Comparison of ENCODE assay signal across 11 cellular contexts in the genomic region with DNA sequence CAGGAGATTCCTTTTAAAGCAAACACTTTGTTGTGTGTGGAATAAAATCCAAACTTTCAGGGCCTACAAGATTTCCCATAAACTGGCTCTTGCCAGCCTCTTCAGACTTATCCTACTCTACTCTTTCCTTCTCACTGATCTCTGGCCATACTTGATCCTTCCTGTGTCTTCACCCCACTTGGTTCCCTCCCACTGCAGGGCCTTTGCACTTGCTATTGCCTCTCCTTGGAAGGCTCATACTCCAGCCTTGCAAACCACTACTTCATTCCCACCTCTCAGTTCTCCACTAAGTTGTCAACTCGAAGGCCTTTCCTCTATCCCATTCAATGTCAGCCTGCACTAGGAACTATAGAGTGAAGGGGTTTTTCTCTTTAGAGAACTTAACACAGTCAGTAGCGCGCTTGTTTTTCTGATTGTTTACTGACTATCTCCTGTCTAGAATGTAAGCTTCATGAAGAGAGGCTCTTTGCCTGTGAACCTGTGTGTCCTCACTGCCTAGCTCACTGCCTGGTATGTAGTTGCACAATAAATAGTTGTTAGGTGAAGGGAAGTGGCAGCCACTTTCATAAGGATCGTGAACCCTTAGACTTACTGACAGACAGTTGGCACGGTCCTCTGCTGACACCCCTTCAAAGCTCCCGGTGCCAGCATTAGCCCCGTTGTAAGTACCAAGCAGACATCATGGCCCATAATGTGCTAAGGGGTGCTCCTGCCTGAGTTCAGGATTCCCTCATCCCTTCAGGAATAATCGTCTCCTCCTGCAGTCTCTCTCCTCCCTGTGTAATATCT. TPM values are rescaled to one million over a fixed set of nuclear protein-coding genes. Genes with fewer than 3 reads are reported as not detected.
A peak's percentile ranks its signal among the peaks of the same experiment; 100 is the strongest.
DNase-seq lines count a peak whose midpoint lies in the region; ATAC-seq, FAIRE-seq and TF ChIP-seq lines count a peak whose summit lies in the region.
"Had no signal": no experiment of that assay in that cellular context is flagged by ENCODE, and none has a peak within 500 bp of the region (broad histone marks: within the 10 kb centered on the region; RNA-seq: fewer than 3 reads in every experiment).

No MANE protein-coding gene starts in this region.

- H3K27me3 Mint-ChIP-seq in activated T-helper 2 cell treated with anti-CD3 and anti-CD28 coated beads, Interferon-gamma antibody, Interleukin-2, Interleukin-4, amounts not matched to agents 10 μg/mL and 5 μg/mL and 100 μg/mL, durations not matched to agents 14 hours and 24 hours and 36 hours (ENCODE audit: low read depth) = peaks cover 32% of the 10 kb centered on the region
- H3K27me3 Mint-ChIP-seq in naive B cell = peaks cover 13 to 30% (median 24%) of the 10 kb centered on the region in 3 donors

- H3K4me2 ChIP-seq in HepG2 (ENCODE audit: low read depth, low read length) = no peak overlapping the region

- no TSS peak for BruUV-seq in HepG2 (replicated peaks; lab: Mats Ljungman, UMichigan)

- no peaks in the 10 kb centered on the region for H4K20me1 ChIP-seq in HepG2 (ENCODE audit: insufficient read depth, low read length)

- H2AFZ ChIP-seq in HepG2 (ENCODE audit: low read length) = no peak overlapping the region

- no peaks in the 10 kb centered on the region for H3K79me2 ChIP-seq in HepG2 (ENCODE audit: insufficient read depth, low read length)

- no peaks in the 10 kb centered on the region for H3K36me3 ChIP-seq in HepG2 (replicated peaks in 1 of 2; ENCODE audit: control insufficient read depth in 1 of 2, insufficient read depth in 2 of 2, low read length in 2 of 2)

- intact Hi-C loops in right cardiac atrium (cut with DNase I) (loop anchor here in 2 of 4 donors (5.0 to 10.0 kb wide), 2 partner anchors 129 to 132 kb away; partner anchors contain the start of gene PRSS23 (in 2 of the 2)), Right ventricle myocardium inferior (cut with DNase I) (loop anchor here (5.0 kb wide), 2 partner anchors 46 to 129 kb away; partner anchors contain the start of gene PRSS23), HepG2 (cut with micrococcal nuclease; ENCODE audit: unreplicated experiment) (no loop called here)
- intact Hi-C loops in activated T-helper 2 cell treated with anti-CD3 and anti-CD28 coated beads, Interferon-gamma antibody, Interleukin-2, Interleukin-4, amounts not matched to agents 10 μg/mL and 5 μg/mL and 100 μg/mL, durations not matched to agents 14 hours and 24 hours and 36 hours (cut with micrococcal nuclease) = no loop called here

- CTCF ChIA-PET in HepG2 (lab: Yijun Ruan, JAX; ENCODE audit: low intra/inter-chr PET ratio, low total read pairs) = no interaction called here

- ATAC-seq in right cardiac atrium = no peak
- no peak for ATAC-seq in Right ventricle myocardium inferior
- ATAC-seq in naive B cell (ENCODE audit: low read depth in 2 of 2) = no peak
- ATAC-seq in HepG2 = no peak
- no peak for ATAC-seq in GM21381 (IDR thresholded peaks at IDR 0.05; ENCODE audit: unreplicated experiment)

- H3K4me1 ChIP-seq in right cardiac atrium (ENCODE audit: control insufficient read depth, insufficient read depth, low read length) (peaks cover 5% of the 10 kb centered on the region), HepG2 (ENCODE audit: insufficient read depth, low read length) (peaks cover 13% of the 10 kb centered on the region; the same call in 1 of the 2 replicates)

- TF ChIP-seq RAD21 in HepG2 (CRISPR knock-in tag; IDR thresholded peaks at IDR 0.05) = no peak

- H3K9me3 ChIP-seq in right cardiac atrium (ENCODE audit: control insufficient read depth, low read length) = no peaks in the 10 kb centered on the region
- no peaks in the 10 kb centered on the region for H3K9me3 ChIP-seq in HepG2 (ENCODE audit: low read length)

- no peak overlapping the region for H3K27ac Mint-ChIP-seq in activated T-helper 2 cell treated with anti-CD3 and anti-CD28 coated beads, Interferon-gamma antibody, Interleukin-2, Interleukin-4, amounts not matched to agents 10 μg/mL and 5 μg/mL and 100 μg/mL, durations not matched to agents 14 hours and 24 hours and 36 hours
- H3K27ac Mint-ChIP-seq in naive B cell = peak overlapping the region in 1 of 6 donors; percentile 1

- no peak for FAIRE-seq in HepG2 (lab: Jason Lieb, UNC)

- no peak for TF ChIP-seq CTCF in HepG2 (CRISPR knock-in tag; IDR thresholded peaks at IDR 0.05)

- DNase-seq in right cardiac atrium = no peak
- no peak for DNase-seq in Right ventricle myocardium inferior (ENCODE audit: missing footprints)
- DNase-seq in activated T-helper 2 cell treated with anti-CD3 and anti-CD28 coated beads, Interferon-gamma antibody, Interleukin-2, Interleukin-4, amounts not matched to agents 10 μg/mL and 5 μg/mL and 100 μg/mL, durations not matched to agents 14 hours and 24 hours and 36 hours (ENCODE audit: low spot score) = no peak
- no peak for DNase-seq in naive B cell
- DNase-seq in substantia nigra (lab: John Stamatoyannopoulos, UW) = no peak
- DNase-seq in Kasumi-1 (lab: John Stamatoyannopoulos, UW) = no peak
- DNase-seq in HepG2 (ENCODE audit: low spot score) = no peak
- DNase-seq: NCI-H1092 treated with DMSO at 0.1 percent for 48 hours; stimulated activated naive CD8-positive, alpha-beta T cell treated with anti-CD3 and anti-CD28 coated beads, Interleukin-15, amount 100 ng/mL, for 72 hours had no signal

- POLR2A ChIA-PET in HepG2 (lab: Yijun Ruan, JAX) = no interaction called here

- in situ Hi-C loops in HepG2 (cut with HindIII; ENCODE audit: extremely low pct_ligation_motif_present, low pct_unique_long_range_greater_than_20kb) = no loop called here

- peak overlapping the region; percentile 75 for H3K4me3 Mint-ChIP-seq in activated T-helper 2 cell treated with anti-CD3 and anti-CD28 coated beads, Interferon-gamma antibody, Interleukin-2, Interleukin-4, amounts not matched to agents 10 μg/mL and 5 μg/mL and 100 μg/mL, durations not matched to agents 14 hours and 24 hours and 36 hours (ENCODE audit: low read depth)
- H3K4me3 Mint-ChIP-seq in naive B cell = peak overlapping the region in 7 of 8 donors; percentile 38 to 84 (median 64)

- H3K27ac ChIP-seq in right cardiac atrium (ENCODE audit: low read length) (peak overlapping the region; percentile 62), substantia nigra (ENCODE audit: low read depth, low read length, poor library complexity, severe bottlenecking) (no peak overlapping the region), HepG2 (ENCODE audit: extremely low read length, insufficient read depth, low read length) (no peak overlapping the region)
- H3K27ac ChIP-seq: HL-60 had no signal

- H3K27me3 ChIP-seq in right cardiac atrium (ENCODE audit: control insufficient read depth, insufficient read depth) = no peaks in the 10 kb centered on the region
- peaks cover 6 to 66% of the 10 kb centered on the region in 2 experiments for H3K27me3 ChIP-seq in HepG2 (ENCODE audit: control insufficient read depth in 1 of 2, insufficient read depth in 2 of 2, low read length in 2 of 2)

- H3K36me3 Mint-ChIP-seq in activated T-helper 2 cell treated with anti-CD3 and anti-CD28 coated beads, Interferon-gamma antibody, Interleukin-2, Interleukin-4, amounts not matched to agents 10 μg/mL and 5 μg/mL and 100 μg/mL, durations not matched to agents 14 hours and 24 hours and 36 hours (ENCODE audit: low read depth) = no peaks in the 10 kb centered on the region
- no peaks in the 10 kb centered on the region for H3K36me3 Mint-ChIP-seq in naive B cell

- TF ChIP-seq POLR2A in HepG2 (IDR thresholded peaks at IDR 0.05; ENCODE audit: insufficient read depth in 1 of 2, low read depth in 2 of 2, low read length in 2 of 2) = no peak

- no peaks in the 10 kb centered on the region for H3K9me3 Mint-ChIP-seq in activated T-helper 2 cell treated with anti-CD3 and anti-CD28 coated beads, Interferon-gamma antibody, Interleukin-2, Interleukin-4, amounts not matched to agents 10 μg/mL and 5 μg/mL and 100 μg/mL, durations not matched to agents 14 hours and 24 hours and 36 hours
- H3K9me3 Mint-ChIP-seq in naive B cell = peaks cover 0 to 2% (median 0%) of the 10 kb centered on the region in 7 donors
- H3K9me3 Mint-ChIP-seq: stimulated activated naive CD8-positive, alpha-beta T cell treated with anti-CD3 and anti-CD28 coated beads, Interleukin-15, amount 100 ng/mL, for 72 hours had no signal

- no peak overlapping the region for H3K4me3 ChIP-seq in right cardiac atrium (ENCODE audit: low read length)
- no peak overlapping the region for H3K4me3 ChIP-seq in HepG2 (replicated peaks in 1 of 3; ENCODE audit: insufficient read depth in 1 of 3, low read depth in 2 of 3, low read length in 3 of 3)

- no peak for TF ChIP-seq EP300 in HepG2 (IDR thresholded peaks at IDR 0.05; ENCODE audit: low read depth in 2 of 2, low read length in 2 of 2)
- TF ChIP-seq EP300 in HepG2 (CRISPR knock-in tag; IDR thresholded peaks at IDR 0.05; ENCODE audit: borderline replicate concordance) = no peak

- peaks cover 6% of the 10 kb centered on the region for H3K4me1 Mint-ChIP-seq in activated T-helper 2 cell treated with anti-CD3 and anti-CD28 coated beads, Interferon-gamma antibody, Interleukin-2, Interleukin-4, amounts not matched to agents 10 μg/mL and 5 μg/mL and 100 μg/mL, durations not matched to agents 14 hours and 24 hours and 36 hours (ENCODE audit: low read depth)
- peaks cover 3 to 11% (median 6%) of the 10 kb centered on the region in 3 donors for H3K4me1 Mint-ChIP-seq in naive B cell

- H3K9ac ChIP-seq in HepG2 (ENCODE audit: insufficient read depth, low read depth, low read length) = no peak overlapping the region

- whole genome bisulfite sequencing in right cardiac atrium = 80% methylated on average over 8 of the region's 8 CpGs
- WGBS in HepG2 (ENCODE audit: low lambda C conversion rate) = 57% methylated on average over 6 of the region's 8 CpGs

RNA-seq across cellular contexts. Expression of gene ME3, which starts 0.8 kb away (rescaled TPM):
- total RNA-seq in right cardiac atrium = 10 to 100 TPM; 20.8 to 24.0 (median 23.4) TPM
- polyA plus RNA-seq in right cardiac atrium = 23.6 TPM
- 28.9 TPM for total RNA-seq in Right ventricle myocardium inferior
- 3.5 and 4.1 TPM in 2 replicates for total RNA-seq in activated T-helper 2 cell treated with anti-CD3 and anti-CD28 coated beads, Interferon-gamma antibody, Interleukin-2, Interleukin-4, amounts not matched to agents 10 μg/mL and 5 μg/mL and 100 μg/mL, durations not matched to agents 14 hours and 24 hours and 36 hours
- polyA plus RNA-seq in naive B cell (ENCODE audit: low read depth in 6 of 6) = not detected
- not detected in 2 replicates for total RNA-seq in HepG2 (2016; rRNA removed; fragmentation: Illumina TruSeq; extraction: Trizol)
- not detected in 2 replicates for total RNA-seq in HepG2 (2016; cell fraction: cytosol; rRNA removed; fragmentation: Illumina TruSeq; extraction: Trizol; ENCODE audit: low read depth)
- not detected in 2 replicates for total RNA-seq in HepG2 (2016; cell fraction: insoluble cytoplasmic fraction; rRNA removed; fragmentation: Illumina TruSeq; extraction: Trizol)
- total RNA-seq in HepG2 (2016; cell fraction: membrane; rRNA removed; fragmentation: Illumina TruSeq; extraction: Trizol) = not detected in 2 replicates
- total RNA-seq in HepG2 (2016; cell fraction: nucleus; rRNA removed; fragmentation: Illumina TruSeq; extraction: Trizol) = not detected in 2 replicates
- polyA plus RNA-seq in HepG2 (2011; rRNA removed) = 0.22 TPM in 1 of 2 replicates, not detected in the other
- not detected in 2 replicates for polyA plus RNA-seq in HepG2 (2011; cell fraction: cytosol; rRNA removed)
- polyA plus RNA-seq in HepG2 (2011; cell fraction: nucleus; rRNA removed) = 0.50 and 0.54 TPM in 2 replicates
- polyA plus RNA-seq in HepG2 (2012) = 0.05 TPM in 1 of 2 replicates, not detected in the other
- polyA plus RNA-seq in HepG2 (2016; cell fraction: cytosol; fragmentation: Illumina TruSeq; extraction: Trizol; ENCODE audit: low read depth) = not detected in 2 replicates
- not detected in 2 replicates for polyA plus RNA-seq in HepG2 (2016; cell fraction: insoluble cytoplasmic fraction; fragmentation: Illumina TruSeq; extraction: Trizol; ENCODE audit: low read depth)
- not detected in 2 replicates for polyA plus RNA-seq in HepG2 (2016; cell fraction: membrane; fragmentation: Illumina TruSeq; extraction: Trizol; ENCODE audit: low read depth)
- polyA plus RNA-seq in HepG2 (2016; cell fraction: nucleus; fragmentation: Illumina TruSeq; extraction: Trizol; ENCODE audit: insufficient read depth, low read depth) = not detected in 2 replicates
- 36.1 TPM in 1 of 2 replicates, not detected in the other for polyA minus RNA-seq in HepG2 (2011; rRNA and poly(A)+ RNA removed; ENCODE audit: low replicate concordance)
- not detected in 2 replicates for polyA minus RNA-seq in HepG2 (2011; cell fraction: cytosol; rRNA and poly(A)+ RNA removed)
- polyA minus RNA-seq in HepG2 (2011; cell fraction: nucleus; rRNA and poly(A)+ RNA removed) = 0.52 and 0.75 TPM in 2 replicates
